8 cellular contexts compared by ENCODE assay signal in the genomic region with DNA sequence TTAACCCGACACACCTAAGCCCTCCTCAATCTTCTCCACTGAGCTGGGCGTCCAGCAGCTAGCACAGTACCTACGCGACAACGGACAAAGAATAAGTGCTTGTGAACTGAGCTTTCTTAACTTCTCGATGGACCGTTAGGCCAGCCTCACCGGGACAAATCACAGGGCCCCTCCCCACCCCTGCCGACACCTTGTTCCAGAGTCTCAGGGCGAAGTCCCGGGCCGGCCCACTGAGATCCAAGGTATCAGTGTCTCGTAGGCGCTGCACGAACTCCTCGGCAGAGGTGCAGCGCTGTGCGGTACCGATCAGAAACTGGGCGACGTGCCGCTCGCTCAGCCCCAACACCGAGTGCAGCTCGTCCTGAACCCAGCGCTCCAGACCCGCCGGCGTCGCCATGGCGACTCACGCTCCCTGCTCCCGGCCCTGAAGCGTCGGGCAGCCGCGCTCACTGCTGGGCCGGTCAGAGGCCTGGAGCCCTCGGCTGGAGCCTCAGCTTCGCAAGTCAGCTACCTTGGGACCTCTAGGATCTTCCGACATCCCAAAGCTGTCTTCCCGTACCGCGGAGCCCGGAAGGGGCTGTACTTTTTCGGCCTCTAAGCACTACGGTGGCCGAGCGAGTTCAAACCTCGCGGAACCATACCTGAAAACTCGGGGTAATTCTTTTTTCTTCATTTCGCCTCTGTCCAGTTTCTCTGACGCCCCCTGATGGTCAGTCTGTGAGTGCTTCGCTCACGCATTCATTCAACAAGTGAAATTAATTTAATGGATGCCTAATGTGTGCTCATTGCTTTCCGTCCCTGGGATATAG. TPM values are rescaled to one million over a fixed set of nuclear protein-coding genes. Genes with fewer than 3 reads are reported as not detected.
A peak's percentile ranks its signal among the peaks of the same experiment; 100 is the strongest.
DNase-seq lines count a peak whose midpoint lies in the region; TF ChIP-seq lines count a peak whose summit lies in the region.

DHX16 (minus strand) TSS at position 562 of the 809 bp plus-strand sequence; CDS start at position 397, 165 bp downstream.

- peaks cover 10% of the 10 kb centered on the region; the same call in 1 of the 2 replicates for H3K79me2 ChIP-seq in OCI-LY1 (ENCODE audit: insufficient read depth, low read length)

- H3K27me3 Mint-ChIP-seq in endothelial cell (ENCODE audit: unreplicated experiment) (peaks cover 2% of the 10 kb centered on the region), mesothelial cell of epicardium (ENCODE audit: low read depth) (no peaks in the 10 kb centered on the region)

- peaks cover 29% of the 10 kb centered on the region for H3K4me1 Mint-ChIP-seq in endothelial cell (ENCODE audit: unreplicated experiment)
- peaks cover 13% of the 10 kb centered on the region for H3K4me1 Mint-ChIP-seq in mesothelial cell of epicardium

- H3K9me3 Mint-ChIP-seq in endothelial cell (ENCODE audit: unreplicated experiment): no peaks in the 10 kb centered on the region
- no peaks in the 10 kb centered on the region for H3K9me3 Mint-ChIP-seq in mesothelial cell of epicardium

- peak; percentile 89 for DNase-seq in COLO668 (lab: John Stamatoyannopoulos, UW; ENCODE audit: unreplicated experiment)
- peak; percentile 93 for DNase-seq in GM20000 (ENCODE audit: low spot score)
- peak; percentile 91 for DNase-seq in activated CD8-positive, alpha-beta memory T cell treated with anti-CD3 and anti-CD28 coated beads, Interleukin-2, amount 50 U/mL, for 4 hours
- peak; percentile 97 for DNase-seq in endothelial cell (ENCODE audit: low spot score)
- DNase-seq in mesothelial cell of epicardium (ENCODE audit: low spot score in 2 of 2, unreplicated experiment in 2 of 2): peak; percentile 82 to 91
- peak; percentile 83 to 85 for DNase-seq in stimulated activated CD8-positive, alpha-beta memory T cell treated with anti-CD3 and anti-CD28 coated beads, Interleukin-15, amount 100 ng/mL, for 48 hours (ENCODE audit: low read depth in 2 of 2)

- H3K9ac ChIP-seq in HUES6 (ENCODE audit: low read length) (peak within 1 kb of the TSS; percentile 89), OCI-LY1 (ENCODE audit: low read length) (peak within 1 kb of the TSS; percentile 79)

- H3K36me3 Mint-ChIP-seq in endothelial cell (ENCODE audit: low read depth, unreplicated experiment) (peaks cover 26% of the 10 kb centered on the region), mesothelial cell of epicardium (peaks cover 25% of the 10 kb centered on the region)

- H3K4me3 Mint-ChIP-seq in endothelial cell (ENCODE audit: unreplicated experiment): peak within 1 kb of the TSS; percentile 93
- H3K4me3 Mint-ChIP-seq in mesothelial cell of epicardium: peak within 1 kb of the TSS; percentile 87

- H3K36me3 ChIP-seq in HUES6 (ENCODE audit: control insufficient read depth, insufficient read depth, low read length): peaks cover 39% of the 10 kb centered on the region
- peaks cover 34% of the 10 kb centered on the region for H3K36me3 ChIP-seq in OCI-LY1 (ENCODE audit: insufficient read depth, low read length)

- H3K4me1 ChIP-seq in HUES6 (ENCODE audit: control insufficient read depth, insufficient read depth, low read length): no peaks in the 10 kb centered on the region
- H3K4me1 ChIP-seq in OCI-LY1 (ENCODE audit: insufficient read depth, low read length, severe bottlenecking): peaks cover 20% of the 10 kb centered on the region

- 0 out of 2 replicates have a peak within 1 kb of the TSS, but pooled peaks have one; percentile 75 for H2AFZ ChIP-seq in OCI-LY1 (ENCODE audit: low read length)

- H3K9me2 ChIP-seq in OCI-LY1 (ENCODE audit: low read depth, low read length): no peaks in the 10 kb centered on the region

- H4K20me1 ChIP-seq in OCI-LY1 (ENCODE audit: insufficient read depth, low read length): no peaks in the 10 kb centered on the region

- H3K27ac Mint-ChIP-seq in endothelial cell (ENCODE audit: unreplicated experiment) (peak within 1 kb of the TSS; percentile 95), mesothelial cell of epicardium (peak within 1 kb of the TSS; percentile 84)

- H3K4me3 ChIP-seq in HUES6 (ENCODE audit: low read depth, low read length): peak within 1 kb of the TSS; percentile 94
- H3K4me3 ChIP-seq in OCI-LY1 (ENCODE audit: low read depth, low read length, poor library complexity, severe bottlenecking): peak within 1 kb of the TSS; percentile 81

- H3K4me2 ChIP-seq in OCI-LY1 (ENCODE audit: low read length): peak within 1 kb of the TSS; percentile 69

- peak; percentile 74 for TF ChIP-seq CTCF in GM20000 (IDR thresholded peaks at IDR 0.05; ENCODE audit: extremely low read depth, missing control alignments)
- TF ChIP-seq CTCF in OCI-LY1 (IDR thresholded peaks at IDR 0.05; ENCODE audit: low read length): peak; percentile 96
- TF ChIP-seq CTCF in endothelial cell (IDR thresholded peaks at IDR 0.05; ENCODE audit: unreplicated experiment): peak; percentile 93
- peak; percentile 84 for TF ChIP-seq CTCF in mesothelial cell of epicardium (IDR thresholded peaks at IDR 0.05; ENCODE audit: unreplicated experiment)

- H3K9me3 ChIP-seq in HUES6 (ENCODE audit: control insufficient read depth, insufficient read depth, low read depth, low read length) (no peaks in the 10 kb centered on the region), OCI-LY1 (ENCODE audit: low read length) (no peaks in the 10 kb centered on the region)

- H3K27ac ChIP-seq in HUES6 (ENCODE audit: low read depth, low read length) (peak within 1 kb of the TSS; percentile 39; the same call in 1 of the 2 replicates), OCI-LY1 (ENCODE audit: low read depth, low read length, poor library complexity, severe bottlenecking) (peak within 1 kb of the TSS; percentile 13)

- H3F3A ChIP-seq in OCI-LY1 (ENCODE audit: insufficient read depth, low read length): peaks cover 4% of the 10 kb centered on the region; the same call in 1 of the 2 replicates

- H3K27me3 ChIP-seq in HUES6 (ENCODE audit: control insufficient read depth, insufficient read depth, low read length) (no peaks in the 10 kb centered on the region), OCI-LY1 (ENCODE audit: insufficient read depth, low read length) (no peaks in the 10 kb centered on the region)

RNA-seq across cellular contexts. Expression of gene DHX16, which starts in this region (rescaled TPM):
- total RNA-seq in endothelial cell (ENCODE audit: unreplicated experiment): 38.5 TPM
- total RNA-seq in mesothelial cell of epicardium: 23.5 to 26.7 TPM (median 25.2 TPM) in 3 replicates

Comparison
In these comparisons a context has a peak if more than half of its experiments do, and no peak if none do; other contexts are left out.
1. Peak in every context shown above with its lines: DNase-seq, H3K4me3 ChIP-seq and H3K27ac ChIP-seq.